In genomic region chr22:31248138-31248745, GRCh38 we compare ENCODE assay signal across 8 cellular contexts. TPM values are rescaled to one million over a fixed set of nuclear protein-coding genes. Genes with fewer than 3 reads are reported as not detected.
DNase-seq lines count a peak whose midpoint lies in the region; ATAC-seq, FAIRE-seq and TF ChIP-seq lines count a peak whose summit lies in the region.

No MANE protein-coding gene starts in this region.

- no peak overlapping the region for H2AK5ac ChIP-seq in H1 (ENCODE audit: low read depth, low read length)
- H2AK5ac ChIP-seq in mesenchymal stem cell (ENCODE audit: low read length, severe bottlenecking), result peak overlapping the region; percentile 27

- CTCF ChIA-PET in H1 (lab: Charles Lee; ENCODE audit: partially characterized antibody), result interaction anchor here (0.6 to 3.9 kb wide), 14 partner anchors 8 to 143 kb away, joined by 3 to 26 read pairs (median 4); partner anchors contain the start of genes LIMK2 and PIK3IP1

- H2BK5ac ChIP-seq in H1 (ENCODE audit: low read depth, low read length), result no peak overlapping the region
- H2BK5ac ChIP-seq in mesenchymal stem cell (ENCODE audit: low read depth, low read length, poor library complexity, severe bottlenecking), result no peak overlapping the region

- TF ChIP-seq POLR2A in H1 (IDR thresholded peaks at IDR 0.05; ENCODE audit: control extremely low read depth in 1 of 2, low read depth in 2 of 2, low read length in 2 of 2), result no peak

- H3K36me3 ChIP-seq in H1 (ENCODE audit: control insufficient read depth in 2 of 4, insufficient read depth in 4 of 4, low read length in 3 of 4) (no peaks in the 10 kb centered on the region), mesenchymal stem cell (ENCODE audit: control insufficient read depth in 1 of 2, insufficient read depth in 2 of 2, low read depth in 1 of 2, low read length in 2 of 2) (no peaks in the 10 kb centered on the region)

- no peaks in the 10 kb centered on the region for H3K79me2 ChIP-seq in H1 (ENCODE audit: control insufficient read depth in 1 of 2, insufficient read depth in 2 of 2, low read length in 2 of 2)

- H3K9ac ChIP-seq in H1 (replicated peaks in 1 of 4; ENCODE audit: extremely low read depth in 1 of 4, low read depth in 3 of 4, low read length in 3 of 4) (no peak overlapping the region), mesenchymal stem cell (ENCODE audit: low read length) (peak overlapping the region; percentile 89)

- H3K23me2 ChIP-seq in H1 (ENCODE audit: low read depth, low read length), result no peaks in the 10 kb centered on the region

- no peak overlapping the region for H3K56ac ChIP-seq in H1 (replicated peaks; ENCODE audit: insufficient read length, low read depth, low read length)

- H3K14ac ChIP-seq in H1 (ENCODE audit: insufficient read length) (no peak overlapping the region), mesenchymal stem cell (ENCODE audit: low read length in 2 of 2) (peak overlapping the region in 1 of 2 experiments; percentile 50)

- H3K27ac ChIP-seq in H1 (ENCODE audit: low read depth, low read length), result no peak overlapping the region
- H3K27ac ChIP-seq in mesenchymal stem cell (ENCODE audit: low read length, poor library complexity, severe bottlenecking), result peak overlapping the region; percentile 63

- H2BK120ac ChIP-seq in H1 (replicated peaks; ENCODE audit: low read depth, low read length), result no peak overlapping the region
- H2BK120ac ChIP-seq in mesenchymal stem cell (ENCODE audit: low read depth, low read length), result no peak overlapping the region

- no peak for TF ChIP-seq CTCF in H1 (IDR thresholded peaks at IDR 0.05; ENCODE audit: control extremely low read depth in 1 of 3, insufficient read depth in 1 of 3, low read depth in 1 of 3, low read length in 3 of 3)

- H3K18ac ChIP-seq in H1 (ENCODE audit: extremely low read depth, low read length), result no peak overlapping the region
- H3K18ac ChIP-seq in mesenchymal stem cell (ENCODE audit: low read depth in 1 of 2, low read length in 2 of 2), result peak overlapping the region in 1 of 2 experiments; percentile 91

- 64% methylated on average over 16 of the region's 17 CpGs; no CpG with 5 or more reads in 1 of the 2 experiments for WGBS in H1 (ENCODE audit: extremely low coverage in 1 of 2, insufficient coverage in 1 of 2, insufficient read length in 1 of 2, insufficient replicate concordance in 2 of 2, low coverage in 1 of 2, low lambda C conversion rate in 2 of 2, missing lambda C conversion rate in 1 of 2), 2 experiments
- WGBS in mesenchymal stem cell, result 23% methylated on average over 15 of the region's 17 CpGs

- no peak overlapping the region for H2BK12ac ChIP-seq in H1 (ENCODE audit: low read depth, low read length)
- H2BK12ac ChIP-seq in mesenchymal stem cell (ENCODE audit: low read length in 2 of 2), result peak overlapping the region in 1 of 2 experiments; percentile 70

- no peak for TF ChIP-seq RAD21 in H1 (IDR thresholded peaks at IDR 0.05 in 1 of 2, conservative IDR thresholded peaks at IDR 0.05 in 1 of 2; ENCODE audit: low read depth in 2 of 2, low read length in 2 of 2)

- H3K4me3 ChIP-seq in H1 (ENCODE audit: extremely low read depth in 1 of 4, insufficient read depth in 2 of 4, low read depth in 3 of 4, low read length in 4 of 4) (0 out of 8 replicates have a peak overlapping the region, but pooled peaks of 1 of the 4 experiments have one; percentile 13), mesenchymal stem cell (ENCODE audit: insufficient read depth in 1 of 2, low read depth in 1 of 2, low read length in 2 of 2) (peak overlapping the region; percentile 56 to 89)

- FAIRE-seq in H1 (lab: Jason Lieb, UNC), result peak; percentile 70

- ATAC-seq in HG02885 (IDR thresholded peaks at IDR 0.05; ENCODE audit: poor library complexity, unreplicated experiment), result no peak

- H3K4me1 ChIP-seq in H1 (replicated peaks in 1 of 4; ENCODE audit: control insufficient read depth in 3 of 4, insufficient read depth in 4 of 4, low read length in 3 of 4) (peaks cover 8 to 13% (median 12%) of the 10 kb centered on the region in 4 experiments), mesenchymal stem cell (ENCODE audit: control insufficient read depth, insufficient read depth, low read depth, low read length) (peaks cover 31% of the 10 kb centered on the region)

- H4K5ac ChIP-seq in H1 (ENCODE audit: insufficient read length, low read depth, low read length), result no peak overlapping the region

- H2BK15ac ChIP-seq in H1 (ENCODE audit: low read length), result no peak overlapping the region
- H2BK15ac ChIP-seq in mesenchymal stem cell (ENCODE audit: low read depth, poor library complexity, severe bottlenecking), result peak overlapping the region; percentile 15

- H3K4ac ChIP-seq in H1 (replicated peaks; ENCODE audit: insufficient read length, low read depth, low read length) (no peak overlapping the region), mesenchymal stem cell (ENCODE audit: low read depth in 1 of 2, low read length in 2 of 2) (peak overlapping the region in 1 of 2 experiments; percentile 62)

- H3K9me3 ChIP-seq in H1 (ENCODE audit: insufficient read depth in 2 of 2, low read depth in 1 of 2, low read length in 1 of 2) (no peaks in the 10 kb centered on the region), mesenchymal stem cell (ENCODE audit: control insufficient read depth, low read length) (no peaks in the 10 kb centered on the region)

- no peak overlapping the region for H4K8ac ChIP-seq in H1 (ENCODE audit: extremely low read depth, insufficient read depth, low read length)
- H4K8ac ChIP-seq in mesenchymal stem cell (ENCODE audit: low read length), result peak overlapping the region; percentile 20

- TF ChIP-seq EP300 in H1 (IDR thresholded peaks at IDR 0.05; ENCODE audit: borderline replicate concordance in 1 of 2, low read depth in 2 of 2, low read length in 2 of 2), result no peak

- H3K23ac ChIP-seq in H1 (ENCODE audit: insufficient read length), result no peak overlapping the region
- no peak overlapping the region for H3K23ac ChIP-seq in mesenchymal stem cell (ENCODE audit: low read length in 2 of 2)

- POLR2A ChIA-PET in H1 (lab: Charles Lee; ENCODE audit: partially characterized antibody), result interaction anchor here (1.0 to 2.1 kb wide), 6 partner anchors 13 to 99 kb away, joined by 3 to 7 read pairs (median 4); no protein-coding TSS in a partner anchor

- H3K27me3 ChIP-seq in H1 (replicated peaks in 1 of 4; ENCODE audit: control insufficient read depth in 3 of 4, extremely low read depth in 1 of 4, insufficient read depth in 3 of 4, low read length in 3 of 4) (no peaks in the 10 kb centered on the region), mesenchymal stem cell (ENCODE audit: control insufficient read depth in 1 of 2, insufficient read depth in 1 of 2, low read length in 2 of 2) (no peaks in the 10 kb centered on the region)

- peak; percentile 88 for DNase-seq in D341Med (ENCODE audit: low spot score)
- peak; percentile 82 to 91 for DNase-seq in NCI-H524 (lab: John Stamatoyannopoulos, UW)
- peak; percentile 32 for DNase-seq in activated CD8-positive, alpha-beta memory T cell treated with anti-CD3 and anti-CD28 coated beads, Interleukin-2, amount 50 U/mL, for 24 hours (ENCODE audit: extremely low read depth)
- DNase-seq in H1 (ENCODE audit: low read depth in 1 of 2, low spot score in 2 of 2), result peak; percentile 67 to 68
- DNase-seq in mesenchymal stem cell, result peak; percentile 96
- DNase-seq in stimulated activated CD4-positive, alpha-beta T cell treated with anti-CD3 and anti-CD28 coated beads, TNF-alpha, amount 100 ng/mL, for 24 hours (ENCODE audit: low read depth in 3 of 3), result peak; percentile 27 to 60 (median 32)
- no peak for DNase-seq in NCI-H1417 treated with DMSO at 0.1 percent for 48 hours (lab: John Stamatoyannopoulos, UW)

- no peak overlapping the region for H2AFZ ChIP-seq in H1 (ENCODE audit: low read length)
- no peak overlapping the region for H2AFZ ChIP-seq in mesenchymal stem cell (ENCODE audit: low read depth, low read length)

- H3K79me1 ChIP-seq in H1 (ENCODE audit: low read depth, low read length), result 0 out of 2 replicates have a peak, but pooled peaks cover 4% of the 10 kb centered on the region
- H3K79me1 ChIP-seq in mesenchymal stem cell (replicated peaks; ENCODE audit: low read length, poor library complexity, severe bottlenecking), result peaks cover 21% of the 10 kb centered on the region

- H3K4me2 ChIP-seq in H1 (ENCODE audit: insufficient read depth in 1 of 2, low read depth in 2 of 2, low read length in 2 of 2) (peak overlapping the region; percentile 20 to 43), mesenchymal stem cell (ENCODE audit: low read length, poor library complexity, severe bottlenecking) (peak overlapping the region; percentile 91)

- no peak overlapping the region for H2BK20ac ChIP-seq in H1 (ENCODE audit: low read length)

- H4K91ac ChIP-seq in H1 (replicated peaks; ENCODE audit: insufficient read length, low read length) (no peak overlapping the region), mesenchymal stem cell (ENCODE audit: low read length) (no peak overlapping the region)

- H4K20me1 ChIP-seq in H1 (replicated peaks in 1 of 2; ENCODE audit: control insufficient read depth in 1 of 2, insufficient read depth in 2 of 2, low read length in 2 of 2), result peaks cover 2 to 6% of the 10 kb centered on the region in 2 experiments

TF ChIP-seq in H1, 55 proteins besides CTCF, POLR2A, EP300 and RAD21 (continues in another document):
- TF ChIP-seq CREB1 (IDR thresholded peaks at IDR 0.05) (no peak), TAF1 (IDR thresholded peaks at IDR 0.05; ENCODE audit: low read depth, low read length) (peak; percentile 40; the same call in 1 of the 2 replicates)

RNA-seq across cellular contexts. Expression of gene LIMK2, which starts 36.1 kb away (rescaled TPM):
- total RNA-seq in H1 (2021; fragmentation: NEBNext Ultra II Directional; extraction: Animal tissue kit (Norgen Biotek cat#: 25700)), result 37.6 and 41.1 TPM in 2 replicates
- polyA plus RNA-seq in H1 (2011; rRNA removed), result 13.2 and 25.6 TPM in 2 replicates
- 17.9 TPM for polyA plus RNA-seq in H1 (2011; cell fraction: cytosol; rRNA removed)
- polyA plus RNA-seq in H1 (2011; cell fraction: nucleus; rRNA removed), result 39.1 TPM
- polyA plus RNA-seq in H1 (2012, experiment 1 of 2), result 32.5 to 35.2 TPM (median 35.1 TPM) in 4 replicates
- 22.3 TPM for polyA plus RNA-seq in H1 (2012, experiment 2 of 2)
- polyA plus RNA-seq in H1 (2013, experiment 1 of 2), result 23.1 TPM
- 23.2 TPM for polyA plus RNA-seq in H1 (2013, experiment 2 of 2)
- polyA minus RNA-seq in H1 (2011; rRNA and poly(A)+ RNA removed), result 19.1 and 23.2 TPM in 2 replicates
- polyA minus RNA-seq in H1 (2011; cell fraction: cytosol; rRNA and poly(A)+ RNA removed), result 19.9 TPM
- polyA minus RNA-seq in H1 (2011; cell fraction: nucleus; rRNA and poly(A)+ RNA removed), result 26.2 TPM
- 20.1 TPM for polyA plus RNA-seq in mesenchymal stem cell (2013, experiment 1 of 2)
- polyA plus RNA-seq in mesenchymal stem cell (2013, experiment 2 of 2), result 17.1 TPM

RNA-seq across cellular contexts. Expression of gene PIK3IP1, which starts 44.0 kb away (rescaled TPM):
- total RNA-seq in H1 (2021; fragmentation: NEBNext Ultra II Directional; extraction: Animal tissue kit (Norgen Biotek cat#: 25700)), result 1.3 and 1.5 TPM in 2 replicates
- 0.66 and 1.00 TPM in 2 replicates for polyA plus RNA-seq in H1 (2011; rRNA removed)
- polyA plus RNA-seq in H1 (2011; cell fraction: cytosol; rRNA removed), result 1.7 TPM
- 1.8 TPM for polyA plus RNA-seq in H1 (2011; cell fraction: nucleus; rRNA removed)
- 0.94 to 1.4 TPM (median 1.2 TPM) in 4 replicates for polyA plus RNA-seq in H1 (2012, experiment 1 of 2)
- 0.79 TPM for polyA plus RNA-seq in H1 (2012, experiment 2 of 2)
- polyA plus RNA-seq in H1 (2013, experiment 1 of 2), result 0.95 TPM
- polyA plus RNA-seq in H1 (2013, experiment 2 of 2), result 1.3 TPM
- 0.46 and 0.76 TPM in 2 replicates for polyA minus RNA-seq in H1 (2011; rRNA and poly(A)+ RNA removed)
- polyA minus RNA-seq in H1 (2011; cell fraction: cytosol; rRNA and poly(A)+ RNA removed), result 2.1 TPM
- 3.9 TPM for polyA minus RNA-seq in H1 (2011; cell fraction: nucleus; rRNA and poly(A)+ RNA removed)
- polyA plus RNA-seq in mesenchymal stem cell (2013, experiment 1 of 2), result 28.6 TPM
- 29.9 TPM for polyA plus RNA-seq in mesenchymal stem cell (2013, experiment 2 of 2)
